In the genomic region with DNA sequence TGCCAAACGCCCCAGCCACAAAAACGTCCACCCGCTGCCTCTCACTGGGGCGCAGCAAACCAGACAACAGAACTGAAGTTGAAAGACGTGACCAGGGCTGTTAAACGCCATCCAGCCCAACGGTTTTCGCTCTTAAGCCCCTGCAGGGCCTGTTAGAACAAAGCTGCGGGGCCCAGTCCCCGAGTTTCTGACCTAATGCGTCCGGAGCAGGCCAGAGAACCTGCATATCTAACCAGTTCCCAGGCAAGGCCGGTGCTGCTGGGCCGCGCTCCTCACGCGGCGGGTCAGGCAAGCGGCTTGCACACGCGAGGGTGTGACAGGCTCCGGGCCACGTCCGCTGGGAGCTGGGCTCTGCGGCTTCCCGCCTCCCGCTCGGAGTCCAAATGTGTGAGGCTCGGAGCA, we compare ENCODE assay signal across 26 cellular contexts.
A peak's percentile ranks its signal among the peaks of the same experiment; 100 is the strongest.
DNase-seq lines count a peak whose midpoint lies in the region; ATAC-seq lines count a peak whose summit lies in the region.
"Had no signal": no experiment of that assay in that cellular context is flagged by ENCODE, and none has a peak within 500 bp of the region (broad histone marks: within the 10 kb centered on the region; RNA-seq: fewer than 3 reads in every experiment).

No MANE protein-coding gene starts in this region.

- H3K27ac Mint-ChIP-seq in effector memory CD8-positive, alpha-beta T cell: no peak overlapping the region
- H3K27ac Mint-ChIP-seq: activated B cell treated with CpG ODN at 0.5 μM for 24 hours; activated CD8-positive, alpha-beta memory T cell treated with anti-CD3 and anti-CD28 coated beads, Interleukin-2, amount 10 ng/mL, durations not matched to agents 7 days and 5 days; activated naive CD8-positive, alpha-beta T cell treated with anti-CD3 and anti-CD28 coated beads, Interleukin-2, amount 50 U/mL, for 24 hours; CD8-positive, alpha-beta T cell; nephron; stimulated activated effector memory CD8-positive, alpha-beta T cell treated with anti-CD3 and anti-CD28 coated beads, Interleukin-12 subunit alpha, Interleukin-12 subunit beta, amount 100 ng/mL, for 72 hours had no signal

- intact Hi-C loops in Right ventricle myocardium superior (cut with DNase I) (no loop called here), cardiac septum (cut with DNase I) (no loop called here)

- peaks cover 23 to 58% of the 10 kb centered on the region in 2 donors for H3K27me3 Mint-ChIP-seq in effector memory CD8-positive, alpha-beta T cell
- H3K27me3 Mint-ChIP-seq: activated B cell treated with CpG ODN at 0.5 μM for 24 hours had no signal

- H3K27ac ChIP-seq in angular gyrus (ENCODE audit: low read depth, low read length): peak overlapping the region; percentile 34
- H3K27ac ChIP-seq: body of pancreas, sigmoid colon had no signal

- no peaks in the 10 kb centered on the region for H3K36me3 Mint-ChIP-seq in effector memory CD8-positive, alpha-beta T cell (ENCODE audit: insufficient read depth)
- H3K36me3 Mint-ChIP-seq: activated CD8-positive, alpha-beta memory T cell treated with anti-CD3 and anti-CD28 coated beads, Interleukin-2, amount 10 ng/mL, durations not matched to agents 7 days and 5 days; CD8-positive, alpha-beta T cell; stimulated activated effector memory CD8-positive, alpha-beta T cell treated with anti-CD3 and anti-CD28 coated beads, Interleukin-12 subunit alpha, Interleukin-12 subunit beta, amount 100 ng/mL, for 72 hours had no signal

- no peak overlapping the region for H3K4me3 Mint-ChIP-seq in effector memory CD8-positive, alpha-beta T cell
- H3K4me3 Mint-ChIP-seq: activated B cell treated with CpG ODN at 0.5 μM for 24 hours; activated CD8-positive, alpha-beta memory T cell treated with anti-CD3 and anti-CD28 coated beads, Interleukin-2, amount 10 ng/mL, durations not matched to agents 7 days and 5 days; activated naive CD8-positive, alpha-beta T cell treated with anti-CD3 and anti-CD28 coated beads, Interleukin-2, amount 50 U/mL, for 24 hours; CD8-positive, alpha-beta T cell; nephron; stimulated activated effector memory CD8-positive, alpha-beta T cell treated with anti-CD3 and anti-CD28 coated beads, Interleukin-12 subunit alpha, Interleukin-12 subunit beta, amount 100 ng/mL, for 72 hours had no signal

- ATAC-seq in Right ventricle myocardium superior (ENCODE audit: poor library complexity): no peak
- ATAC-seq in left lobe of liver: peak; percentile 59
- ATAC-seq in GM18870 (IDR thresholded peaks at IDR 0.05; ENCODE audit: unreplicated experiment): no peak
- ATAC-seq in GM19395 (IDR thresholded peaks at IDR 0.05; ENCODE audit: unreplicated experiment): no peak
- no peak for ATAC-seq in effector memory CD8-positive, alpha-beta T cell (replicated peaks)
- ATAC-seq: activated CD8-positive, alpha-beta memory T cell treated with anti-CD3 and anti-CD28 coated beads, Interleukin-2, amount 10 ng/mL, durations not matched to agents 7 days and 5 days; activated naive CD8-positive, alpha-beta T cell treated with anti-CD3 and anti-CD28 coated beads, Interleukin-2, amount 50 U/mL, for 24 hours; body of pancreas; CD8-positive, alpha-beta T cell; stimulated activated effector memory CD8-positive, alpha-beta T cell treated with anti-CD3 and anti-CD28 coated beads, Interleukin-12 subunit alpha, Interleukin-12 subunit beta, amount 100 ng/mL, for 72 hours had no signal

- H3K4me1 Mint-ChIP-seq in effector memory CD8-positive, alpha-beta T cell (ENCODE audit: low read depth in 2 of 2): peaks cover 0 to under 1% of the 10 kb centered on the region in 2 donors
- H3K4me1 Mint-ChIP-seq: activated B cell treated with CpG ODN at 0.5 μM for 24 hours; activated CD8-positive, alpha-beta memory T cell treated with anti-CD3 and anti-CD28 coated beads, Interleukin-2, amount 10 ng/mL, durations not matched to agents 7 days and 5 days; activated naive CD8-positive, alpha-beta T cell treated with anti-CD3 and anti-CD28 coated beads, Interleukin-2, amount 50 U/mL, for 24 hours had no signal

- DNase-seq in Right ventricle myocardium superior (peak; percentile 48), cardiac septum (ENCODE audit: low spot score) (no peak), left lobe of liver (ENCODE audit: low spot score) (no peak), SKM-1 treated with dmso at 0.1 percent for 144 hours (lab: John Stamatoyannopoulos, UW; ENCODE audit: unreplicated experiment) (no peak)
- no peak for DNase-seq in effector memory CD8-positive, alpha-beta T cell
- DNase-seq: activated B cell treated with CpG ODN at 0.5 μM for 24 hours; activated CD4-positive, alpha-beta T cell treated with anti-CD3 and anti-CD28 coated beads, Interleukin-2, amount 50 U/mL, for 1 hour; activated CD8-positive, alpha-beta memory T cell treated with anti-CD3 and anti-CD28 coated beads, Interleukin-2, amount 10 ng/mL, durations not matched to agents 7 days and 5 days; activated naive CD8-positive, alpha-beta T cell treated with anti-CD3 and anti-CD28 coated beads, Interleukin-2, amount 50 U/mL, for 24 hours; activated T-cell treated with anti-CD3 and anti-CD28 coated beads, Interleukin-2, amount 50 U/mL, for 48 hours; body of pancreas; CD8-positive, alpha-beta T cell; effector CD8-positive, alpha-beta T cell; erythroblast; KG1; MM.1S; NCI-H2081 treated with DMSO at 0.1 percent for 48 hours; NCI-H510A; sigmoid colon; stimulated activated CD4-positive, alpha-beta T cell treated with anti-CD3 and anti-CD28 coated beads, Interleukin-4, amount 100 ng/mL, for 24 hours; SW 1271 had no signal

- H3K9me3 Mint-ChIP-seq in effector memory CD8-positive, alpha-beta T cell: no peaks in the 10 kb centered on the region
- H3K9me3 Mint-ChIP-seq: CD8-positive, alpha-beta T cell had no signal
